In the genomic region with DNA sequence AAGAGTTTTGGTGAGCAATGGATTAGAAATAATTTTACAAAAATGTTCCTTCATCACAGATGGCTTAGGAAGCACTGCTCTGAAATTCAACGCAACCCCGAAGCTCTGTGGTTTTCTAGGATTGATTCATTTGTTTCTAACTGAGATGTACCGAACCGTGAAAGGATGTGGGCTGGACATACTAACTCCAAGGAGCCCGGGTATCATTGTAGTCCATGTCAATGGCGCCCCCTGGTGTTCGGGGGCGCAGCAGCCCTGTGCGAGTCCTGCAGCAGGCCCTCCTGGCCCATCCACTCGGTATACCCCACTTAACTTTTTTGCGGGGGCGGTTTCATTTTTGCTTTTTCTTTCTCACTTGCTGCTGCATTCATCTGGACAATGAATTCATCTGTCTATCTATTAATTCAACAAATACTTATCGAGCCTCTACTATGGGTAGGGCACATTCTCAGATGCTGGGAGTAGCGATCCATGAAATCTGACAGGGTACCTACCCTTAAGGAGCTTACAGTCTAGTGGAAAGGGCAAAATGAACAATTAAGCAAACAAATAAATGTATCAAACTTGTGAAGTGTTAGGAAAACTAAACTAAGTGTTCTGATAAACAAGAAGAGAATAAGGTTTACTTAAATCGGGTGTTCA, we compare ENCODE assay signal across 9 cellular contexts. TPM values are rescaled to one million over a fixed set of nuclear protein-coding genes. Genes with fewer than 3 reads are reported as not detected.
A peak's percentile ranks its signal among the peaks of the same experiment; 100 is the strongest.
DNase-seq lines count a peak whose midpoint lies in the region; ATAC-seq and TF ChIP-seq lines count a peak whose summit lies in the region.
"Had no signal": no experiment of that assay in that cellular context is flagged by ENCODE, and none has a peak within 500 bp of the region (broad histone marks: within the 10 kb centered on the region; RNA-seq: fewer than 3 reads in every experiment).

No MANE protein-coding gene starts in this region.

- H3K4me2 ChIP-seq in smooth muscle cell, result no peak overlapping the region

- H3K9ac ChIP-seq in smooth muscle cell (ENCODE audit: low read depth), result no peak overlapping the region

- peak; percentile 82 for TF ChIP-seq CTCF in BE2C (IDR thresholded peaks at IDR 0.05; ENCODE audit: low read depth, low read length)
- peak; percentile 84 for TF ChIP-seq CTCF in GM13976 (IDR thresholded peaks at IDR 0.05; ENCODE audit: borderline replicate concordance, control extremely low read depth, extremely low read depth, insufficient read depth, missing control alignments)
- TF ChIP-seq CTCF in WI38 (IDR thresholded peaks at IDR 0.05; ENCODE audit: low read depth, low read length), result peak; percentile 40
- TF ChIP-seq CTCF in cardiac muscle cell (IDR thresholded peaks at IDR 0.05; ENCODE audit: low read depth, low read length), result peak; percentile 67
- peak; percentile 76 for TF ChIP-seq CTCF in smooth muscle cell (IDR thresholded peaks at IDR 0.05; ENCODE audit: borderline replicate concordance, insufficient read depth, poor library complexity, severe bottlenecking)

- in situ Hi-C loops in GM13976 (cut with MboI; ENCODE audit: low sequenced_read_pairs, unreplicated experiment), result no loop called here

- DNase-seq in BE2C, result peak; percentile 67
- DNase-seq in GM13976 (ENCODE audit: low spot score), result peak; percentile 66
- DNase-seq in MG63, result peak; percentile 55
- DNase-seq in cardiac muscle cell (ENCODE audit: low read depth in 1 of 2, low spot score in 1 of 2), result peak; percentile 46 to 50
- DNase-seq in smooth muscle cell (lab: John Stamatoyannopoulos, UW; ENCODE audit: unreplicated experiment), result no peak
- no peak for DNase-seq in NCI-H1436 treated with DMSO at 0.1 percent for 48 hours (lab: John Stamatoyannopoulos, UW)

- ATAC-seq in HG02610 (IDR thresholded peaks at IDR 0.05; ENCODE audit: unreplicated experiment), result peak; percentile 97
- ATAC-seq: T-helper 17 cell had no signal

- H2AFZ ChIP-seq in smooth muscle cell (ENCODE audit: low read depth), result no peak overlapping the region

- H3K4me1 ChIP-seq in BE2C, result no peaks in the 10 kb centered on the region
- H3K4me1 ChIP-seq in cardiac muscle cell (ENCODE audit: low read depth), result no peaks in the 10 kb centered on the region
- no peaks in the 10 kb centered on the region for H3K4me1 ChIP-seq in smooth muscle cell (ENCODE audit: low read depth)

- H3K4me3 ChIP-seq in BE2C (ENCODE audit: low read depth, low read length), result no peak overlapping the region
- no peak overlapping the region for H3K4me3 ChIP-seq in MG63
- no peak overlapping the region for H3K4me3 ChIP-seq in WI38 (ENCODE audit: low read depth, low read length)
- no peak overlapping the region for H3K4me3 ChIP-seq in cardiac muscle cell
- no peak overlapping the region for H3K4me3 ChIP-seq in smooth muscle cell

- H4K20me1 ChIP-seq in smooth muscle cell (ENCODE audit: low read depth), result no peaks in the 10 kb centered on the region

- H3K36me3 ChIP-seq in BE2C (no peaks in the 10 kb centered on the region), MG63 (no peaks in the 10 kb centered on the region), cardiac muscle cell (no peaks in the 10 kb centered on the region), smooth muscle cell (ENCODE audit: low read depth) (no peaks in the 10 kb centered on the region)

- H3K27ac ChIP-seq in cardiac muscle cell, result no peak overlapping the region
- H3K27ac ChIP-seq in smooth muscle cell (ENCODE audit: low read depth), result no peak overlapping the region

- no peaks in the 10 kb centered on the region for H3K9me3 ChIP-seq in BE2C
- H3K9me3 ChIP-seq in MG63, result no peaks in the 10 kb centered on the region
- H3K9me3 ChIP-seq in cardiac muscle cell (ENCODE audit: low read depth), result no peaks in the 10 kb centered on the region
- H3K9me3 ChIP-seq in smooth muscle cell (replicated peaks; ENCODE audit: low read depth), result no peaks in the 10 kb centered on the region

- WGBS in smooth muscle cell (ENCODE audit: low lambda C conversion rate), result 36% methylated on average over 15 of the region's 15 CpGs

- peaks cover 3% of the 10 kb centered on the region for H3F3A ChIP-seq in smooth muscle cell (ENCODE audit: low read depth)

- no peaks in the 10 kb centered on the region for H3K27me3 ChIP-seq in BE2C
- H3K27me3 ChIP-seq in MG63, result no peaks in the 10 kb centered on the region
- no peaks in the 10 kb centered on the region for H3K27me3 ChIP-seq in cardiac muscle cell
- H3K27me3 ChIP-seq in smooth muscle cell (ENCODE audit: low read depth), result no peaks in the 10 kb centered on the region

- H3K79me2 ChIP-seq in smooth muscle cell (ENCODE audit: low read depth), result no peaks in the 10 kb centered on the region

RNA-seq across cellular contexts. Expression of a gene that starts 25.2 kb away (rescaled TPM):
- not detected for polyA plus RNA-seq in BE2C (2012; ENCODE audit: insufficient read depth, insufficient read length, low read depth)
- not detected in 2 replicates for total RNA-seq in MG63 (2014; rRNA removed; shearing (Covaris generic); ENCODE audit: low replicate concordance)
- total RNA-seq in cardiac muscle cell (not detected in 2 replicates), smooth muscle cell (not detected in 2 replicates)
- polyA plus RNA-seq in cardiac muscle cell (not detected in 2 replicates), smooth muscle cell (not detected in 2 replicates)
- total RNA-seq: T-helper 17 cell had no signal

Comparison
In these comparisons a context has a peak if more than half of its experiments do, and no peak if none do; other contexts are left out.
1. DNase-seq: peak in BE2C (single experiment), GM13976 (single experiment), MG63 (single experiment) and cardiac muscle cell (2 of 2); none in smooth muscle cell (single experiment) and NCI-H1436 treated with DMSO at 0.1 percent for 48 hours (single experiment).
2. Peak in every context shown above with its lines, with median percentiles within 50 percentile points of each other: CTCF ChIP-seq.